Comparison of ENCODE assay signal across 8 cellular contexts in the genomic region with DNA sequence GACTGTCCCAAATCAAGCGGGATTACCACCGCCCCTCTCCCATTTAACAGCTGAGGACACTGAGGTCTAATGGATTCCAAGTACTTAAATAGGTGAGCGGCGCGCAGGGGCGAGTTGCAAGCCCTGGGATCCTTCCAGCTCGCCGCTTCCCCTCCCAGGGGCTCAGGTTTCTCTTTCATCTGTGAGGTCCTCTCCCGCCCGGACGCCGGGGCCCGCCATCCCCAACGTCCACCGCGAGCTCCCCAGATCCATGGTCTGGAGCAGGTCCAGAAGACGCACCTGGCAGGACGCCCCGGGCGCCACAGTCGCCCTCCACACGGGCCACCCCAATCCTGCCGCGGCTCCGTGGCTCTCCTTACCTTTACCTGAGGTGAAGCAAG. TPM values are rescaled to one million over a fixed set of nuclear protein-coding genes. Genes with fewer than 3 reads are reported as not detected.
DNase-seq lines count a peak whose midpoint lies in the region; ATAC-seq and TF ChIP-seq lines count a peak whose summit lies in the region.

No MANE protein-coding gene starts in this region.

- POLR2A ChIA-PET in naive thymus-derived CD8-positive, alpha-beta T cell (lab: Charles Lee), result interaction anchor here (0.9 to 1.2 kb wide), 3 partner anchors 12 to 649 kb away, joined by 3 to 5 read pairs (median 4); no protein-coding TSS in a partner anchor

- no peak for TF ChIP-seq CTCF in endothelial cell (IDR thresholded peaks at IDR 0.05; ENCODE audit: unreplicated experiment)

- H3K4me1 Mint-ChIP-seq in endothelial cell (ENCODE audit: unreplicated experiment), result peaks cover 36% of the 10 kb centered on the region
- peaks cover 12 to 51% (median 37%) of the 10 kb centered on the region in 4 donors for H3K4me1 Mint-ChIP-seq in naive thymus-derived CD8-positive, alpha-beta T cell

- H3K27ac Mint-ChIP-seq in endothelial cell (ENCODE audit: unreplicated experiment), result peak overlapping the region; percentile 78
- peak overlapping the region; percentile 94 to 99 (median 96) for H3K27ac Mint-ChIP-seq in naive thymus-derived CD8-positive, alpha-beta T cell

- H3K9me3 Mint-ChIP-seq in endothelial cell (ENCODE audit: unreplicated experiment), result no peaks in the 10 kb centered on the region
- H3K9me3 Mint-ChIP-seq in naive thymus-derived CD8-positive, alpha-beta T cell, result no peaks in the 10 kb centered on the region

- H3K4me3 Mint-ChIP-seq in endothelial cell (ENCODE audit: unreplicated experiment), result peak overlapping the region; percentile 88
- H3K4me3 Mint-ChIP-seq in naive thymus-derived CD8-positive, alpha-beta T cell, result peak overlapping the region; percentile 96 to 100 (median 100)

- peaks cover 2% of the 10 kb centered on the region for H3K27me3 Mint-ChIP-seq in endothelial cell (ENCODE audit: unreplicated experiment)
- H3K27me3 Mint-ChIP-seq in naive thymus-derived CD8-positive, alpha-beta T cell, result no peaks in the 10 kb centered on the region

- DNase-seq in NCI-H82 (lab: John Stamatoyannopoulos, UW), result peak; percentile 56
- DNase-seq in NCI-H82 treated with DMSO at 0.1 percent for 48 hours (lab: John Stamatoyannopoulos, UW; ENCODE audit: unreplicated experiment), result no peak
- peak; percentile 34 for DNase-seq in RPMI7951 (ENCODE audit: low read depth)
- no peak for DNase-seq in endothelial cell (ENCODE audit: low spot score)
- peak in 1 of 10 donors; percentile 19 for DNase-seq in naive thymus-derived CD8-positive, alpha-beta T cell

- no peaks in the 10 kb centered on the region for H3K36me3 Mint-ChIP-seq in endothelial cell (ENCODE audit: low read depth, unreplicated experiment)
- no peaks in the 10 kb centered on the region for H3K36me3 Mint-ChIP-seq in naive thymus-derived CD8-positive, alpha-beta T cell

- ATAC-seq in HG02870 (IDR thresholded peaks at IDR 0.05; ENCODE audit: unreplicated experiment) (peak; percentile 15), HG03442 (IDR thresholded peaks at IDR 0.05; ENCODE audit: unreplicated experiment) (no peak), HG03342 (IDR thresholded peaks at IDR 0.05; ENCODE audit: unreplicated experiment) (no peak)
- no peak for ATAC-seq in naive thymus-derived CD8-positive, alpha-beta T cell

RNA-seq across cellular contexts. Expression of a gene that starts 0.3 kb away (rescaled TPM):
- total RNA-seq in RPMI7951 (2014; rRNA removed; shearing (Covaris generic)), result 57.8 and 71.3 TPM in 2 replicates
- total RNA-seq in endothelial cell (ENCODE audit: unreplicated experiment), result 39.5 TPM
- 10 to 100 TPM; 10.9 to 11.9 TPM for total RNA-seq in naive thymus-derived CD8-positive, alpha-beta T cell
- 1 to 10 TPM; 4.6 to 6.1 (median 5.0) TPM for polyA plus RNA-seq in naive thymus-derived CD8-positive, alpha-beta T cell

Comparison
In these comparisons a context has a peak if more than half of its experiments do, and no peak if none do; other contexts are left out.
1. DNase-seq: peak in NCI-H82 (single experiment) and RPMI7951 (single experiment); none in NCI-H82 treated with DMSO at 0.1 percent for 48 hours (single experiment) and endothelial cell (single experiment).